8 cellular contexts compared by ENCODE assay signal in genomic region chr7:21256310-21256877, GRCh38.
DNase-seq lines count a peak whose midpoint lies in the region; ATAC-seq and FAIRE-seq lines count a peak whose summit lies in the region.

No MANE protein-coding gene starts in this region.

- peak; percentile 97 for FAIRE-seq in islet of Langerhans (lab: Jason Lieb, UNC)

- in situ Hi-C loops in ACHN (cut with HindIII; ENCODE audit: low pct_ligation_motif_present, low pct_unique_long_range_greater_than_20kb, low sequenced_read_pairs), result loop anchor here (25.0 kb wide), 1 partner anchor 506 kb away; no protein-coding TSS in a partner anchor

- DNase-seq in ACHN, result peak; percentile 76
- peak; percentile 23 for DNase-seq in EL
- peak; percentile 32 for DNase-seq in NCI-H2081 treated with DMSO at 0.1 percent for 48 hours (lab: John Stamatoyannopoulos, UW)
- DNase-seq in activated CD4-positive, alpha-beta T cell treated with anti-CD3 and anti-CD28 coated beads, Interleukin-2, amount 50 U/mL, for 1 hour, result peak; percentile 16
- no peak for DNase-seq in mesenteric fat pad (ENCODE audit: low spot score)

- ATAC-seq in HG03196 (IDR thresholded peaks at IDR 0.05; ENCODE audit: unreplicated experiment) (no peak), GM18870 (IDR thresholded peaks at IDR 0.05; ENCODE audit: unreplicated experiment) (no peak)
